In the genomic region with DNA sequence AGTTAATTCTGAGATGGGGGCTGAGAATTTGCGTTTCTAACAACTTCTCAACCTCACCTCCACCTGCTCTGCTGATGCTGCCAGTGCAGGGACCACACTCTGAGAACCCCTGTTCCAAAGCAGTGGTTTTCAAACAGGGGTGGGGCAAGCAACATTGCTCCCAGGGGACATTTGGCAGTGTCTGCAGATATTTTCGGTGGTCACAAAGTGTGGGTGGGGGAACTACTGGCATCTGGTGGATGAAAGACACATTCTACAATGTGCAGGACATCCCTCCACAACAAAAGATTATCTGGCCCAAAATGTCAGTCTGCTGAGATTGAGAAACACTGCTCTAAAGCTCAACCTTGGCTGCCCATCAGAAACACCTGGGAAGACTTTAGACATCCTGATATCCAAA, we compare ENCODE assay signal across 17 cellular contexts.
A peak's percentile ranks its signal among the peaks of the same experiment; 100 is the strongest.
DNase-seq lines count a peak whose midpoint lies in the region; ATAC-seq and TF ChIP-seq lines count a peak whose summit lies in the region.
"Had no signal": no experiment of that assay in that cellular context is flagged by ENCODE, and none has a peak within 500 bp of the region (broad histone marks: within the 10 kb centered on the region; RNA-seq: fewer than 3 reads in every experiment).

No MANE protein-coding gene starts in this region.

- no peak overlapping the region for H3K27ac ChIP-seq in breast epithelium
- H3K27ac ChIP-seq: GM23248, right atrium auricular region had no signal

- intact Hi-C loops in breast epithelium (cut with DNase I; ENCODE audit: low total_unique reads), result no loop called here
- intact Hi-C loops in activated CD8-positive, alpha-beta T cell treated with anti-CD3 and anti-CD28 coated beads for 36 hours (cut with micrococcal nuclease), result no loop called here

- CTCF ChIA-PET in activated CD8-positive, alpha-beta T cell treated with anti-CD3 and anti-CD28 coated beads for 36 hours (lab: Charles Lee), result no interaction called here

- no peak overlapping the region for H3K4me3 Mint-ChIP-seq in activated CD8-positive, alpha-beta T cell treated with anti-CD3 and anti-CD28 coated beads for 36 hours
- H3K4me3 Mint-ChIP-seq: CD4-positive, CD25-positive, alpha-beta regulatory T cell had no signal

- no peaks in the 10 kb centered on the region for H3K36me3 Mint-ChIP-seq in activated CD8-positive, alpha-beta T cell treated with anti-CD3 and anti-CD28 coated beads for 36 hours (ENCODE audit: low read depth)
- H3K36me3 Mint-ChIP-seq: CD4-positive, CD25-positive, alpha-beta regulatory T cell; naive B cell had no signal

- H3K4me3 ChIP-seq in breast epithelium, result no peak overlapping the region
- H3K4me3 ChIP-seq: GM23248, right atrium auricular region had no signal

- H3K27me3 Mint-ChIP-seq in activated CD8-positive, alpha-beta T cell treated with anti-CD3 and anti-CD28 coated beads for 36 hours, result peaks cover 2% of the 10 kb centered on the region
- H3K27me3 Mint-ChIP-seq: CD4-positive, CD25-positive, alpha-beta regulatory T cell had no signal

- ATAC-seq in GM18858 (IDR thresholded peaks at IDR 0.05; ENCODE audit: unreplicated experiment), result peak; percentile 82
- ATAC-seq in GM21515 (IDR thresholded peaks at IDR 0.05; ENCODE audit: unreplicated experiment), result peak; percentile 75
- ATAC-seq in HG03025 (IDR thresholded peaks at IDR 0.05; ENCODE audit: low FRiP score, unreplicated experiment), result peak; percentile 86
- peak; percentile 75 for ATAC-seq in HG03575 (IDR thresholded peaks at IDR 0.05; ENCODE audit: extremely low read depth, insufficient number of reproducible peaks, low FRiP score, unreplicated experiment)
- ATAC-seq in activated CD8-positive, alpha-beta T cell treated with anti-CD3 and anti-CD28 coated beads for 36 hours, result no peak

- no peaks in the 10 kb centered on the region for H3K4me1 ChIP-seq in breast epithelium
- H3K4me1 ChIP-seq: right atrium auricular region had no signal

- TF ChIP-seq POLR2A in breast epithelium (IDR thresholded peaks at IDR 0.05), result no peak

- POLR2A ChIA-PET in activated CD8-positive, alpha-beta T cell treated with anti-CD3 and anti-CD28 coated beads for 36 hours (lab: Charles Lee), result no interaction called here

- DNase-seq in breast epithelium (ENCODE audit: low spot score in 2 of 2), result no peak
- no peak for DNase-seq in cerebellar cortex (ENCODE audit: low spot score)
- DNase-seq in HUDEP-2 (lab: John Stamatoyannopoulos, UW; ENCODE audit: unreplicated experiment in 76 of 76), result no peak
- DNase-seq in activated CD8-positive, alpha-beta T cell treated with anti-CD3 and anti-CD28 coated beads for 36 hours, result no peak
- DNase-seq: CD4-positive, CD25-positive, alpha-beta regulatory T cell; GDM1; GM23248; naive B cell; NCI-H1436 treated with DMSO at 0.1 percent for 48 hours; NCI-H82; SHP77; substantia nigra had no signal

- no peak overlapping the region for H3K27ac Mint-ChIP-seq in activated CD8-positive, alpha-beta T cell treated with anti-CD3 and anti-CD28 coated beads for 36 hours
- H3K27ac Mint-ChIP-seq: CD4-positive, CD25-positive, alpha-beta regulatory T cell had no signal

- no peaks in the 10 kb centered on the region for H3K27me3 ChIP-seq in breast epithelium
- H3K27me3 ChIP-seq: right atrium auricular region had no signal

- H3K9me3 Mint-ChIP-seq in activated CD8-positive, alpha-beta T cell treated with anti-CD3 and anti-CD28 coated beads for 36 hours, result no peaks in the 10 kb centered on the region

- no peaks in the 10 kb centered on the region for H3K9me3 ChIP-seq in breast epithelium
- H3K9me3 ChIP-seq: right atrium auricular region had no signal

- no peaks in the 10 kb centered on the region for H3K4me1 Mint-ChIP-seq in activated CD8-positive, alpha-beta T cell treated with anti-CD3 and anti-CD28 coated beads for 36 hours (ENCODE audit: low read depth)
- H3K4me1 Mint-ChIP-seq: CD4-positive, CD25-positive, alpha-beta regulatory T cell had no signal

- H3K36me3 ChIP-seq in breast epithelium, result no peaks in the 10 kb centered on the region
- H3K36me3 ChIP-seq: right atrium auricular region had no signal

- TF ChIP-seq CTCF in breast epithelium (IDR thresholded peaks at IDR 0.05), result no peak
- no peak for TF ChIP-seq CTCF in activated CD8-positive, alpha-beta T cell treated with anti-CD3 and anti-CD28 coated beads for 36 hours (IDR thresholded peaks at IDR 0.05)
